8 cellular contexts compared by ENCODE assay signal in the genomic region with DNA sequence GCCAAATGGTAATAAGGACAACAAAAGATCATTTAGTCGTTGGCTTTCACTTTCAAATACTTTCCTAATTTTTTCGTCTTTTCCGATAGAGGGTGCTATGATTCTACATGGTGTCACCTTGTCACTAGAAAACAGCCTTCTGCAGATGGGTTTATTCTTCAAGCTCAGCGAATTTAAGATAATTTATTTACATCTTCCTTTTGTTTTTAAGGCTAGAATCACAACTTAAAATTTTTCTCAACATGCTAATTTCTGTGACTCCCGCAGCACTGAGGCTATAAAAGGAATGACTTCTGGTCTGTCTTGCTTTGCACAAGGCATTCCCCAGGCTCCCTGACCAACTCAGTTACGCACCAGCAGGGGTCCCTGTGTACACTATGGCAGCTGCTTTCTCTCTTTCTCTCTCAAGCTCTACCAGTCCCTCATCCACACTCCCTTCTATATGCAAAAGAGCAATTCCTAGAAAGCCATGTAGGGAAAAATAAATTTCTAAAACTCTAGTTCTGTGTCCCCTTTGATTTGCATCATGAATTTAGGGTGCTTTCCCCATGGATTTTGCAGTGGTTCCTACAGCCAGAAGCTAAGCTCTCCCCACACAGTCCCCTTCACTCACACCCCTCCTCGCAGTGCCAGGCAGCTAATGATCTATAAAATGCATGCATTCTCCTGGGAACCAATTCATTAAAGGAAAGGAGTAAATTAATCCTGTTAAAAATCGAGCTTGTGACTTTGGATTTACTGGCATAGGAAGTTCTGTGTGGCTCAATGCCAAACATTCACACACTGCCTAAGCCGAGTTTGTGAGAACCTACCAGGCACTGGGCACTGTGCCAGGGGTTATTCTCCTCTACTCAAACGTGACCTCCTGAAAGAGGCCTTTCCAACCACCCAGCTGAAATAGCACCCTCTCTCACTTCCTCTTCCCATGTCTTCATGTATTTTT.
DNase-seq lines count a peak whose midpoint lies in the region; ATAC-seq and TF ChIP-seq lines count a peak whose summit lies in the region.

No MANE protein-coding gene starts in this region.

- peak overlapping the region; percentile 61 for H3K4me2 ChIP-seq in osteoblast (ENCODE audit: insufficient read depth, low read length)

- H3K4me3 ChIP-seq in osteoblast (ENCODE audit: insufficient read depth, low read length): no peak overlapping the region

- DNase-seq in GDM1 (lab: John Stamatoyannopoulos, UW) (peak; percentile 41), HuH-7 (ENCODE audit: low spot score) (peak; percentile 64), NOMO-1 (lab: John Stamatoyannopoulos, UW; ENCODE audit: unreplicated experiment in 2 of 2) (peak; percentile 25 to 76), germinal center (ENCODE audit: low spot score) (peak; percentile 55), osteoblast (ENCODE audit: insufficient read length, low spot score, missing footprints) (peak; percentile 73)
- DNase-seq in activated naive CD4-positive, alpha-beta T cell treated with anti-CD3 and anti-CD28 coated beads, Interleukin-2, amount 50 U/mL, for 16 hours: peak; percentile 37
- DNase-seq in activated CD4-positive, CD25-positive, alpha-beta regulatory T cell treated with anti-CD3 and anti-CD28 coated beads, Interleukin-2, amount 50 U/mL, for 72 hours: no peak

- H3K27me3 ChIP-seq in osteoblast (ENCODE audit: insufficient read depth, low read length): no peaks in the 10 kb centered on the region

- no peak overlapping the region for H3K27ac ChIP-seq in osteoblast (ENCODE audit: low read depth, low read length)

- H3K4me1 ChIP-seq in osteoblast (ENCODE audit: insufficient read depth, low read length): no peaks in the 10 kb centered on the region

- H3K36me3 ChIP-seq in osteoblast (ENCODE audit: insufficient read depth, low read length): no peaks in the 10 kb centered on the region

- no peaks in the 10 kb centered on the region for H4K20me1 ChIP-seq in osteoblast (ENCODE audit: insufficient read depth, low read length)

- no peaks in the 10 kb centered on the region for H3K79me2 ChIP-seq in osteoblast (ENCODE audit: insufficient read depth, low read length)

- TF ChIP-seq CTCF in osteoblast (IDR thresholded peaks at IDR 0.05; ENCODE audit: extremely low read depth, low read depth, low read length): peak; percentile 81

- H2AFZ ChIP-seq in osteoblast (ENCODE audit: low read length): no peak overlapping the region

- ATAC-seq in GM21786 (IDR thresholded peaks at IDR 0.05; ENCODE audit: unreplicated experiment): peak; percentile 79

- H3K9me3 ChIP-seq in osteoblast (ENCODE audit: low read depth, low read length): no peaks in the 10 kb centered on the region
